Comparison of ENCODE assay signal across 8 cellular contexts in genomic region chr4:94453534-94453963, GRCh38. TPM values are rescaled to one million over a fixed set of nuclear protein-coding genes. Genes with fewer than 3 reads are reported as not detected.
A peak's percentile ranks its signal among the peaks of the same experiment; 100 is the strongest.
DNase-seq lines count a peak whose midpoint lies in the region; ATAC-seq and TF ChIP-seq lines count a peak whose summit lies in the region.

No MANE protein-coding gene starts in this region.

- DNase-seq in GM20000 (ENCODE audit: low spot score) (peak; percentile 5), SW480 (ENCODE audit: low spot score) (peak; percentile 52), foreskin keratinocyte (no peak), retinal pigment epithelial cell (ENCODE audit: low read depth) (no peak), midbrain (lab: John Stamatoyannopoulos, UW) (no peak)
- no peak for DNase-seq in stimulated activated CD4-positive, alpha-beta T cell treated with anti-CD3 and anti-CD28 coated beads, Interleukin-12 subunit alpha, Interleukin-12 subunit beta, amount 100 ng/mL, for 4 hours
- no peak for DNase-seq in activated CD4-positive, alpha-beta T cell treated with anti-CD3 and anti-CD28 coated beads for 4 hours

- peaks cover 32% of the 10 kb centered on the region for H3K4me1 ChIP-seq in foreskin keratinocyte

- H3K27me3 ChIP-seq in foreskin keratinocyte = no peaks in the 10 kb centered on the region

- H3K4me3 ChIP-seq in retinal pigment epithelial cell (ENCODE audit: low read length) = peak overlapping the region; percentile 96

- TF ChIP-seq CTCF in GM20000 (IDR thresholded peaks at IDR 0.05; ENCODE audit: extremely low read depth, missing control alignments) (no peak), foreskin keratinocyte (conservative IDR thresholded peaks at IDR 0.05) (no peak), retinal pigment epithelial cell (conservative IDR thresholded peaks at IDR 0.05; ENCODE audit: low read depth, low read length) (no peak)

- peak overlapping the region; percentile 85 for H3K27ac ChIP-seq in foreskin keratinocyte

- ATAC-seq in foreskin keratinocyte (no peak), HG03139 (IDR thresholded peaks at IDR 0.05; ENCODE audit: unreplicated experiment) (no peak)

RNA-seq across cellular contexts. Expression of gene PDLIM5, which starts 1.8 kb away (rescaled TPM):
- 119 and 137 TPM in 2 replicates for total RNA-seq in foreskin keratinocyte
- 24.2 and 26.2 TPM in 2 replicates for polyA plus RNA-seq in foreskin keratinocyte

Comparison
In these comparisons a context has a peak if more than half of its experiments do, and no peak if none do; other contexts are left out.
1. DNase-seq: peak in GM20000 (single experiment) and SW480 (single experiment); none in foreskin keratinocyte (0 of 2), retinal pigment epithelial cell (single experiment), midbrain (single experiment), stimulated activated CD4-positive, alpha-beta T cell treated with anti-CD3 and anti-CD28 coated beads, Interleukin-12 subunit alpha, Interleukin-12 subunit beta, amount 100 ng/mL, for 4 hours (single experiment) and activated CD4-positive, alpha-beta T cell treated with anti-CD3 and anti-CD28 coated beads for 4 hours (0 of 2).